ENCODE assay signal across 19 cellular contexts in the genomic region with DNA sequence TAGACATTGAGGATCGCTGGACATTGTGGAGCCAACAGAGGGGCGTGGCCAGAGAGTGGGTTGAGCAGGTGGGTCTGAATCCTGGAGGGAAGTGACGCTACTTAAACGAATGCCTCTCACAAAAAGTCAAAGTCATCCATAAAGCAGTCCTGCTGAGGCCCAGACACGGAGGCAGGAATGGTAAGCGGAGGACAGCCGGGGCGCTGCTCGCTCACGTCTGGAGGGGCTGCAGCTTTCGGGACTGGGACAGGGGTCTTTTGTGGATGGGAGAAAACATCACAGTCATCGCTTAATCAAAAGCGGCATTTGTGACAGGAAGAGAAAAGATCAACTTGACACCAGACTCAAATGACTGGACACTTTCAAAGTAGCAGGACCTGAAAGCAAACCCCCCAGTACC.
A peak's percentile ranks its signal among the peaks of the same experiment; 100 is the strongest.
DNase-seq lines count a peak whose midpoint lies in the region; ATAC-seq lines count a peak whose summit lies in the region.
"Had no signal": no experiment of that assay in that cellular context is flagged by ENCODE, and none has a peak within 500 bp of the region (broad histone marks: within the 10 kb centered on the region; RNA-seq: fewer than 3 reads in every experiment).

No MANE protein-coding gene starts in this region.

- H3K27ac Mint-ChIP-seq in stimulated activated memory B cell treated with anti-CD40 and anti-IgM and Interleukin-4, amounts not matched to agents 10 μg/mL and 1 μg/mL and 100 μg/mL, for 72 hours = peak overlapping the region; percentile 2
- no peak overlapping the region for H3K27ac Mint-ChIP-seq in activated CD8-positive, alpha-beta T cell treated with anti-CD3 and anti-CD28 coated beads, Interleukin-2, amount 10 ng/mL, durations not matched to agents 7 days and 5 days
- H3K27ac Mint-ChIP-seq: CD14-positive monocyte; CD4-positive, alpha-beta T cell; GM23338; H9 had no signal

- peaks cover 6% of the 10 kb centered on the region for H3K4me1 Mint-ChIP-seq in stimulated activated memory B cell treated with anti-CD40 and anti-IgM and Interleukin-4, amounts not matched to agents 10 μg/mL and 1 μg/mL and 100 μg/mL, for 72 hours
- H3K4me1 Mint-ChIP-seq in activated CD8-positive, alpha-beta T cell treated with anti-CD3 and anti-CD28 coated beads, Interleukin-2, amount 10 ng/mL, durations not matched to agents 7 days and 5 days (ENCODE audit: low read depth) = no peaks in the 10 kb centered on the region
- H3K4me1 Mint-ChIP-seq: CD14-positive monocyte, GM23338, H9 had no signal

- no peak for ATAC-seq in stimulated activated memory B cell treated with anti-CD40 and anti-IgM and Interleukin-4, amounts not matched to agents 10 μg/mL and 1 μg/mL and 100 μg/mL, for 72 hours
- ATAC-seq in activated CD8-positive, alpha-beta T cell treated with anti-CD3 and anti-CD28 coated beads, Interleukin-2, amount 10 ng/mL, durations not matched to agents 7 days and 5 days = no peak
- ATAC-seq in HG02884 (IDR thresholded peaks at IDR 0.05; ENCODE audit: unreplicated experiment) = no peak
- ATAC-seq: GM12878, GM23338, HCT116 had no signal

- DNase-seq in NCI-H748 (lab: John Stamatoyannopoulos, UW; ENCODE audit: unreplicated experiment) (peak; percentile 43), NCI-H748 treated with DMSO at 0.1 percent for 48 hours (lab: John Stamatoyannopoulos, UW) (no peak), mesenteric fat pad (ENCODE audit: low spot score) (peak; percentile 45), superior temporal gyrus (ENCODE audit: extremely low spot score) (no peak)
- no peak for DNase-seq in activated CD8-positive, alpha-beta T cell treated with anti-CD3 and anti-CD28 coated beads, Interleukin-2, amount 10 ng/mL, durations not matched to agents 7 days and 5 days
- DNase-seq: BE2C; CD4-positive, alpha-beta T cell; CD8-positive, alpha-beta memory T cell; DMS 273 treated with DMSO at 0.1 percent for 48 hours; DMS79; EL; GDM1; H9 had no signal

- H3K27me3 Mint-ChIP-seq in stimulated activated memory B cell treated with anti-CD40 and anti-IgM and Interleukin-4, amounts not matched to agents 10 μg/mL and 1 μg/mL and 100 μg/mL, for 72 hours = peaks cover 23% of the 10 kb centered on the region
- H3K27me3 Mint-ChIP-seq in activated CD8-positive, alpha-beta T cell treated with anti-CD3 and anti-CD28 coated beads, Interleukin-2, amount 10 ng/mL, durations not matched to agents 7 days and 5 days (ENCODE audit: low read depth) = peaks cover 3% of the 10 kb centered on the region
- H3K27me3 Mint-ChIP-seq: CD4-positive, alpha-beta T cell had no signal

- peak overlapping the region; percentile 42 for H3K4me3 Mint-ChIP-seq in stimulated activated memory B cell treated with anti-CD40 and anti-IgM and Interleukin-4, amounts not matched to agents 10 μg/mL and 1 μg/mL and 100 μg/mL, for 72 hours
- H3K4me3 Mint-ChIP-seq in activated CD8-positive, alpha-beta T cell treated with anti-CD3 and anti-CD28 coated beads, Interleukin-2, amount 10 ng/mL, durations not matched to agents 7 days and 5 days = no peak overlapping the region
- H3K4me3 Mint-ChIP-seq: CD14-positive monocyte; CD4-positive, alpha-beta T cell; CD8-positive, alpha-beta memory T cell; GM23338; H9 had no signal

- no peaks in the 10 kb centered on the region for H3K36me3 Mint-ChIP-seq in stimulated activated memory B cell treated with anti-CD40 and anti-IgM and Interleukin-4, amounts not matched to agents 10 μg/mL and 1 μg/mL and 100 μg/mL, for 72 hours
- H3K36me3 Mint-ChIP-seq in activated CD8-positive, alpha-beta T cell treated with anti-CD3 and anti-CD28 coated beads, Interleukin-2, amount 10 ng/mL, durations not matched to agents 7 days and 5 days (ENCODE audit: low read depth) = no peaks in the 10 kb centered on the region
- H3K36me3 Mint-ChIP-seq: CD14-positive monocyte; CD8-positive, alpha-beta memory T cell had no signal

- H3K9me3 Mint-ChIP-seq in stimulated activated memory B cell treated with anti-CD40 and anti-IgM and Interleukin-4, amounts not matched to agents 10 μg/mL and 1 μg/mL and 100 μg/mL, for 72 hours = no peaks in the 10 kb centered on the region
- H3K9me3 Mint-ChIP-seq in activated CD8-positive, alpha-beta T cell treated with anti-CD3 and anti-CD28 coated beads, Interleukin-2, amount 10 ng/mL, durations not matched to agents 7 days and 5 days (ENCODE audit: insufficient read depth) = no peaks in the 10 kb centered on the region
- H3K9me3 Mint-ChIP-seq: CD4-positive, alpha-beta T cell; CD8-positive, alpha-beta memory T cell; GM23338; H9 had no signal

- POLR2A ChIA-PET in activated CD8-positive, alpha-beta T cell treated with anti-CD3 and anti-CD28 coated beads, Interleukin-2, amount 10 ng/mL, durations not matched to agents 7 days and 5 days (lab: Charles Lee) = no interaction called here

- CTCF ChIA-PET in activated CD8-positive, alpha-beta T cell treated with anti-CD3 and anti-CD28 coated beads, Interleukin-2, amount 10 ng/mL, durations not matched to agents 7 days and 5 days (lab: Charles Lee) = no interaction called here

Comparison
In these comparisons a context has a peak if more than half of its experiments do, and no peak if none do; other contexts are left out.
1. DNase-seq: peak in NCI-H748 (single experiment) and mesenteric fat pad (single experiment); none in NCI-H748 treated with DMSO at 0.1 percent for 48 hours (single experiment), activated CD8-positive, alpha-beta T cell treated with anti-CD3 and anti-CD28 coated beads, Interleukin-2, amount 10 ng/mL, durations not matched to agents 7 days and 5 days (single experiment) and superior temporal gyrus (single experiment).